In genomic region chr2:48525269-48525943, GRCh38 we compare ENCODE assay signal across 18 cellular contexts. TPM values are rescaled to one million over a fixed set of nuclear protein-coding genes. Genes with fewer than 3 reads are reported as not detected.
A peak's percentile ranks its signal among the peaks of the same experiment; 100 is the strongest.
DNase-seq lines count a peak whose midpoint lies in the region; ATAC-seq and TF ChIP-seq lines count a peak whose summit lies in the region.
"Had no signal": no experiment of that assay in that cellular context is flagged by ENCODE, and none has a peak within 500 bp of the region (broad histone marks: within the 10 kb centered on the region; RNA-seq: fewer than 3 reads in every experiment).

No MANE protein-coding gene starts in this region.

- H3K27me3 ChIP-seq in body of pancreas (no peaks in the 10 kb centered on the region), gastrocnemius medialis (peaks cover 2 to 9% (median 3%) of the 10 kb centered on the region in 3 donors)
- H3K27me3 ChIP-seq: colonic mucosa, ovary, SJCRH30 had no signal

- peak; percentile 39 for ATAC-seq in body of pancreas
- peak; percentile 71 for ATAC-seq in left ventricle myocardium superior
- peak; percentile 81 to 83 for ATAC-seq in gastrocnemius medialis
- no peak for ATAC-seq in GM19324 (IDR thresholded peaks at IDR 0.05; ENCODE audit: low FRiP score, unreplicated experiment)
- no peak for ATAC-seq in HG02884 (IDR thresholded peaks at IDR 0.05; ENCODE audit: unreplicated experiment)
- no peak for ATAC-seq in HG02970 (IDR thresholded peaks at IDR 0.05; ENCODE audit: low FRiP score, unreplicated experiment)
- ATAC-seq: left colon had no signal

- H3K4me3 ChIP-seq in AG10803 (ENCODE audit: low read length) (no peak overlapping the region), body of pancreas (no peak overlapping the region), gastrocnemius medialis (no peak overlapping the region)
- H3K4me3 ChIP-seq: colonic mucosa, GM23248, ovary, SJCRH30 had no signal

- H3K4me1 ChIP-seq in body of pancreas (peaks cover 3% of the 10 kb centered on the region), gastrocnemius medialis (peaks cover 22 to 26% of the 10 kb centered on the region in 2 donors)
- H3K4me1 ChIP-seq: Caco-2, colonic mucosa had no signal

- H3K9me3 ChIP-seq in body of pancreas (no peaks in the 10 kb centered on the region), gastrocnemius medialis (no peaks in the 10 kb centered on the region)
- H3K9me3 ChIP-seq: Caco-2, colonic mucosa, ovary had no signal

- intact Hi-C loops in body of pancreas (cut with DNase I) (no loop called here), left ventricle myocardium superior (cut with micrococcal nuclease) (no loop called here), gastrocnemius medialis (cut with DNase I; ENCODE audit: low total_unique reads) (no loop called here)

- peak; percentile 39 for DNase-seq in AG10803 (ENCODE audit: low read depth)
- DNase-seq in body of pancreas: peak in 1 of 4 donors; percentile 30
- peak; percentile 53 for DNase-seq in left ventricle myocardium superior
- no peak for DNase-seq in gastrocnemius medialis
- no peak for DNase-seq in NOMO-1 (lab: John Stamatoyannopoulos, UW; ENCODE audit: unreplicated experiment in 2 of 2)
- DNase-seq: Caco-2; colonic mucosa; GM23248; left colon; NCI-H1436 treated with DMSO at 0.1 percent for 48 hours; NCI-H446 treated with DMSO at 0.1 percent for 48 hours; SJCRH30; stimulated activated CD4-positive, alpha-beta T cell treated with anti-CD3 and anti-CD28 coated beads, Interleukin-15, amount 100 ng/mL, for 24 hours; stimulated activated naive CD4-positive, alpha-beta T cell treated with Interleukin-2 at 50 U/mL for 16 hours had no signal

- TF ChIP-seq CTCF in AG10803 (conservative IDR thresholded peaks at IDR 0.05; ENCODE audit: low read length): no peak
- no peak for TF ChIP-seq CTCF in body of pancreas (IDR thresholded peaks at IDR 0.05)
- no peak for TF ChIP-seq CTCF in gastrocnemius medialis (IDR thresholded peaks at IDR 0.05 in 4 of 5, conservative IDR thresholded peaks at IDR 0.05 in 1 of 5)

- peak overlapping the region in 2 of 4 donors; percentile 21 to 28 for H3K27ac ChIP-seq in body of pancreas
- peak overlapping the region; percentile 76 to 82 (median 78) for H3K27ac ChIP-seq in gastrocnemius medialis
- H3K27ac ChIP-seq: colonic mucosa, GM23248, SJCRH30 had no signal

- TF ChIP-seq POLR2A in body of pancreas (IDR thresholded peaks at IDR 0.05): no peak
- no peak for TF ChIP-seq POLR2A in gastrocnemius medialis (IDR thresholded peaks at IDR 0.05)

- 77 to 87% methylated on average over 11 of the region's 11 CpGs for WGBS in body of pancreas, 2 donors

- H3K36me3 ChIP-seq in body of pancreas (replicated peaks in 1 of 2; ENCODE audit: insufficient read depth in 1 of 2, low read depth in 2 of 2) (no peaks in the 10 kb centered on the region), gastrocnemius medialis (peaks cover 0 to 4% of the 10 kb centered on the region in 2 donors)
- H3K36me3 ChIP-seq: colonic mucosa, ovary, SJCRH30 had no signal

- in situ Hi-C loops in gastrocnemius medialis (cut with MboI; ENCODE audit: low sequenced_read_pairs in 4 of 4): no loop called here

RNA-seq across cellular contexts. Expression of gene STON1, which starts 4.5 kb away (rescaled TPM):
- 10 to 100 TPM in 1 of 2 donors, 1 to 10 TPM in 1; 9.1 to 24.1 TPM for total RNA-seq in body of pancreas
- 6.7 TPM for total RNA-seq in left ventricle myocardium superior
- 1 to 10 TPM; 2.6 to 5.2 (median 3.5) TPM for total RNA-seq in gastrocnemius medialis

Comparison
In these comparisons a context has a peak if more than half of its experiments do, and no peak if none do; other contexts are left out.
1. DNase-seq: peak in AG10803 (single experiment) and left ventricle myocardium superior (single experiment); none in gastrocnemius medialis (0 of 2) and NOMO-1 (0 of 2).
2. ATAC-seq: peak in body of pancreas (single experiment), left ventricle myocardium superior (single experiment) and gastrocnemius medialis (2 of 2); none in GM19324 (single experiment), HG02884 (single experiment) and HG02970 (single experiment).